Comparison of ENCODE assay signal across 14 cellular contexts in genomic region chr1:68140536-68140935, GRCh38.
DNase-seq lines count a peak whose midpoint lies in the region; ATAC-seq, FAIRE-seq and TF ChIP-seq lines count a peak whose summit lies in the region.
"Had no signal": no experiment of that assay in that cellular context is flagged by ENCODE, and none has a peak within 500 bp of the region (broad histone marks: within the 10 kb centered on the region; RNA-seq: fewer than 3 reads in every experiment).

No MANE protein-coding gene starts in this region.

- H3K9me3 ChIP-seq in endothelial cell of umbilical vein (replicated peaks; ENCODE audit: control insufficient read depth, insufficient read depth, low read length) (no peaks in the 10 kb centered on the region), muscle layer of duodenum (ENCODE audit: control insufficient read depth in 1 of 2, low read length in 2 of 2) (no peaks in the 10 kb centered on the region), transverse colon (no peaks in the 10 kb centered on the region), left ventricle myocardium inferior (replicated peaks) (no peaks in the 10 kb centered on the region)
- H3K9me3 ChIP-seq: prostate gland had no signal

- intact Hi-C loops in endothelial cell of umbilical vein (cut with micrococcal nuclease): no loop called here
- intact Hi-C loops in transverse colon (cut with DNase I; ENCODE audit: low total_unique reads): no loop called here
- intact Hi-C loops in left ventricle myocardium inferior (cut with micrococcal nuclease): no loop called here

- no peak overlapping the region for H3K9ac ChIP-seq in endothelial cell of umbilical vein (replicated peaks; ENCODE audit: extremely low read depth, insufficient read depth, low read length)

- FAIRE-seq in endothelial cell of umbilical vein (lab: Jason Lieb, UNC): peak; percentile 66
- FAIRE-seq: bronchial epithelial cell had no signal

- in situ Hi-C loops in transverse colon (cut with MboI; ENCODE audit: low pct_ligation_motif_present in 1 of 4, low pct_unique_long_range_greater_than_20kb in 1 of 4, low sequenced_read_pairs in 3 of 4): no loop called here

- H3K9me1 ChIP-seq in endothelial cell of umbilical vein (replicated peaks; ENCODE audit: control insufficient read depth, extremely low read depth, insufficient read depth, low read length): no peaks in the 10 kb centered on the region

- no peaks in the 10 kb centered on the region for H4K20me1 ChIP-seq in endothelial cell of umbilical vein (replicated peaks; ENCODE audit: control insufficient read depth, extremely low read depth, insufficient read depth, low read length)

- no peak overlapping the region for H3K27ac ChIP-seq in endothelial cell of umbilical vein (ENCODE audit: insufficient read depth, low read depth, low read length)
- peak overlapping the region; percentile 67 for H3K27ac ChIP-seq in muscle layer of duodenum (ENCODE audit: low read length)
- H3K27ac ChIP-seq in transverse colon: peak overlapping the region; percentile 45 to 71 (median 65)
- H3K27ac ChIP-seq in left ventricle myocardium inferior (replicated peaks): no peak overlapping the region
- H3K27ac ChIP-seq: prostate gland had no signal

- ATAC-seq in HG02884 (IDR thresholded peaks at IDR 0.05; ENCODE audit: unreplicated experiment): no peak

- H3K36me3 ChIP-seq in endothelial cell of umbilical vein (ENCODE audit: control insufficient read depth in 2 of 2, extremely low read depth in 1 of 2, insufficient read depth in 2 of 2, low read length in 2 of 2): peaks cover 21 to 25% of the 10 kb centered on the region in 2 experiments
- peaks cover 20 to 31% of the 10 kb centered on the region in 2 donors for H3K36me3 ChIP-seq in muscle layer of duodenum (ENCODE audit: control insufficient read depth in 1 of 2, insufficient read depth in 2 of 2, low read length in 2 of 2)
- H3K36me3 ChIP-seq in transverse colon: peaks cover 0 to 9% (median 2%) of the 10 kb centered on the region in 4 donors
- H3K36me3 ChIP-seq in left ventricle myocardium inferior: peaks cover 53% of the 10 kb centered on the region
- H3K36me3 ChIP-seq: prostate gland had no signal

- POLR2A ChIA-PET in endothelial cell of umbilical vein (lab: Charles Lee): no interaction called here

- peak; percentile 73 for DNase-seq in amniotic epithelial cell (ENCODE audit: low read depth)
- no peak for DNase-seq in endothelial cell of umbilical vein (ENCODE audit: low read depth, low spot score)
- no peak for DNase-seq in transverse colon
- DNase-seq in stimulated activated naive CD4-positive, alpha-beta T cell (lab: John Stamatoyannopoulos, UW): no peak
- no peak for DNase-seq in left ventricle myocardium inferior
- DNase-seq: activated CD4-positive, alpha-beta T cell treated with anti-CD3 and anti-CD28 coated beads for 1 hour; HFFc6; KG1; NCI-H1417; NCI-H345 had no signal

- H3K4me2 ChIP-seq in endothelial cell of umbilical vein (ENCODE audit: insufficient read depth, low read length): no peak overlapping the region

- dilution Hi-C loops in endothelial cell of umbilical vein (cut with MboI; ENCODE audit: extremely low pct_ligation_motif_present, low sequenced_read_pairs): loop anchor here (25.0 kb wide), 1 partner anchor 197 kb away; no protein-coding TSS in a partner anchor

- H2AFZ ChIP-seq in endothelial cell of umbilical vein (ENCODE audit: low read depth, low read length): no peak overlapping the region

- no peak for TF ChIP-seq POLR2A in endothelial cell of umbilical vein (IDR thresholded peaks at IDR 0.05; ENCODE audit: low read depth, low read length)
- TF ChIP-seq POLR2A in transverse colon (IDR thresholded peaks at IDR 0.05): no peak

- no peaks in the 10 kb centered on the region for H3K79me2 ChIP-seq in endothelial cell of umbilical vein (ENCODE audit: control insufficient read depth, insufficient read depth, low read length)

- 61 to 83% methylated on average over 1 to 4 of the region's 4 CpGs for WGBS in transverse colon (ENCODE audit: low coverage in 1 of 2), 2 donors

- TF ChIP-seq EP300 in transverse colon (IDR thresholded peaks at IDR 0.05; ENCODE audit: low read depth): no peak

- H3K27me3 ChIP-seq in endothelial cell of umbilical vein (ENCODE audit: control insufficient read depth in 2 of 2, insufficient read depth in 2 of 2, low read length in 2 of 2) (no peaks in the 10 kb centered on the region), muscle layer of duodenum (ENCODE audit: low read depth, low read length) (no peaks in the 10 kb centered on the region), transverse colon (no peaks in the 10 kb centered on the region), left ventricle myocardium inferior (ENCODE audit: low read depth) (no peaks in the 10 kb centered on the region)

- TF ChIP-seq CTCF in endothelial cell of umbilical vein (IDR thresholded peaks at IDR 0.05; ENCODE audit: extremely low read depth in 1 of 2, insufficient read depth in 1 of 2, low read depth in 1 of 2, low read length in 2 of 2) (no peak), transverse colon (IDR thresholded peaks at IDR 0.05) (no peak), left ventricle myocardium inferior (IDR thresholded peaks at IDR 0.05; ENCODE audit: borderline replicate concordance) (no peak)

- no TSS peak for BruUV-seq in endothelial cell of umbilical vein (replicated peaks; lab: Mats Ljungman, UMichigan)

- peaks cover 2% of the 10 kb centered on the region for H3K4me1 ChIP-seq in endothelial cell of umbilical vein (ENCODE audit: control insufficient read depth, extremely low read depth, insufficient read depth, low read length)
- H3K4me1 ChIP-seq in muscle layer of duodenum (ENCODE audit: control insufficient read depth in 1 of 2, insufficient read depth in 2 of 2, low read length in 2 of 2): peaks cover 13 to 19% of the 10 kb centered on the region in 2 donors
- peaks cover 0 to 40% (median 12%) of the 10 kb centered on the region in 4 donors for H3K4me1 ChIP-seq in transverse colon
- H3K4me1 ChIP-seq in left ventricle myocardium inferior: peaks cover 25% of the 10 kb centered on the region
- H3K4me1 ChIP-seq: prostate gland had no signal

- H3K4me3 ChIP-seq in endothelial cell of umbilical vein (replicated peaks in 1 of 3; ENCODE audit: insufficient read depth in 1 of 3, low read depth in 1 of 3, low read length in 3 of 3) (no peak overlapping the region), muscle layer of duodenum (ENCODE audit: low read depth in 1 of 2, low read length in 2 of 2) (no peak overlapping the region), transverse colon (no peak overlapping the region), left ventricle myocardium inferior (no peak overlapping the region)
- H3K4me3 ChIP-seq: prostate gland had no signal

- CTCF ChIA-PET in endothelial cell of umbilical vein (lab: Charles Lee): interaction anchor here (0.9 kb wide), 1 partner anchor 302 kb away, joined by 3 read pairs; no protein-coding TSS in a partner anchor

TF ChIP-seq in endothelial cell of umbilical vein, 7 proteins besides CTCF, POLR2A, EP300 and RAD21:
- TF ChIP-seq JUN (IDR thresholded peaks at IDR 0.05; ENCODE audit: borderline replicate concordance, insufficient read depth, insufficient read length, low read depth): no peak
- no peak for TF ChIP-seq EZH2 (IDR thresholded peaks at IDR 0.05; ENCODE audit: borderline replicate concordance, low read depth, low read length, severe bottlenecking)
- no peak for TF ChIP-seq POLR2AphosphoS5 (IDR thresholded peaks at IDR 0.05; ENCODE audit: insufficient read depth, low read depth, low read length)
- TF ChIP-seq, protein P1, sequence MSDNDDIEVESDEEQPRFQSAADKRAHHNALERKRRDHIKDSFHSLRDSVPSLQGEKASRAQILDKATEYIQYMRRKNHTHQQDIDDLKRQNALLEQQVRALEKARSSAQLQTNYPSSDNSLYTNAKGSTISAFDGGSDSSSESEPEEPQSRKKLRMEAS (IDR thresholded peaks at IDR 0.05; ENCODE audit: insufficient read depth, insufficient read length): no peak
- no peak for TF ChIP-seq GATA2 (IDR thresholded peaks at IDR 0.05; ENCODE audit: insufficient read depth, insufficient read length, low read depth, low read length)
- no peak for TF ChIP-seq FOS (IDR thresholded peaks at IDR 0.05; ENCODE audit: borderline replicate concordance, insufficient read depth, low read length)
- TF ChIP-seq MYC (IDR thresholded peaks at IDR 0.05; ENCODE audit: low read depth, low read length): no peak

Comparison
In these comparisons a context has a peak if more than half of its experiments do, and no peak if none do; other contexts are left out.
1. H3K27ac ChIP-seq: peak in muscle layer of duodenum (single experiment) and transverse colon (4 of 4); none in endothelial cell of umbilical vein (single experiment) and left ventricle myocardium inferior (single experiment).